ENCODE assay signal across 9 cellular contexts in the genomic region with DNA sequence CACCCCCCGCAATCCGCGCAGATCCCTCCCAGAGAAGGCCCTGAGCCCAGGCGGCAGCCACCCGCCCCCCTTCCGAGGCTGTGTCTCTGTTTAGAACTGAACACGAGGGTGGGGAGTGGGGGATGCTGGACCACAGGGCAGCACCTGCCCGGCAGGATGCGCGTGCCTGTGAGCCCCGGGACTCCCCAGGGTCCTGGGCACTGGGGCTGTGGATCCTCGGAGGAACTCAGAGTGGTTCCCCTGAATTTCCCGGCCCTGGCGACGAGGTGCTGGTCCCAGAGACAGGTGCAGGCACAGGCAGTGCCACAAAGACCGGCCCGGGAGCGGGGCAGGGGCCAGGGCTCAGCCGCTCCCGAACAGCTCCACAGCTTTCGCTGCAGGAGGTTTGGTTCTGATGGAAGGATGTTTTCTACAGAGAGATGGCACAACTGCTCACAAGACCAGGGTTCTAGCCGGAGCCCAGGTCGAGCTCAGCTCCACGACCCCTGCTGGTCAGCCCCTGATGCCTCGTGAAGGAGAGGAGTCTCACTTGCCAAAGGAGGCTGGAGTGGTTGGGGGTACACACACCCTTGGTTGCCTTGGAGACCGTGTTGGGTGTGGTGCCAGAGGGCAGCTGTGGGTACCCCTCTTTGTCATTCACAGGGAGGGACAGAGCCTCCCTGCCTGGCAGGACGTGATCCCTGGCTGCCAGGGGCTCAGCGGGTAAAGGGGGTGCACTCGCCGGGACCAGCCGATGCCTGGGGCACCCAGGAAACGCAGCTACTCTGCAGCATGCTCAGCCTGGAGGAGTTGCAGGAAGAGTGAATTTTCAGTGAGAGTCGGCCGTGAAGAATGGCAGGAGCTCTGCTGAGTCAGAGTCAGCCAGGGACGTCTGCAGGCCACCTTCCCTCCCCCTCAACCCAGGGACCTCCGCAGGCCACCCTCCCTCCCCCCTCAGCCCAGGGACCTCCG. TPM values are rescaled to one million over a fixed set of nuclear protein-coding genes. Genes with fewer than 3 reads are reported as not detected.
DNase-seq lines count a peak whose midpoint lies in the region; ATAC-seq and TF ChIP-seq lines count a peak whose summit lies in the region.
"Had no signal": no experiment of that assay in that cellular context is flagged by ENCODE, and none has a peak within 500 bp of the region (broad histone marks: within the 10 kb centered on the region; RNA-seq: fewer than 3 reads in every experiment).

No MANE protein-coding gene starts in this region.

- no peak overlapping the region for H2AFZ ChIP-seq in Karpas-422 (ENCODE audit: low read length)

- H3K9me2 ChIP-seq in Karpas-422 (replicated peaks; ENCODE audit: insufficient read depth, low read length): no peaks in the 10 kb centered on the region

- POLR2A ChIA-PET in GM10248 (lab: Yijun Ruan, JAX): interaction anchor here (0.6 kb wide), 2 partner anchors 12 to 13 kb away, joined by 3 to 6 read pairs; no protein-coding TSS in a partner anchor

- peak; percentile 55 for DNase-seq in GM10248 (ENCODE audit: extremely low spot score)
- peak; percentile 69 for DNase-seq in Karpas-422
- DNase-seq in islet precursor cell: peak; percentile 80
- no peak for DNase-seq in thoracic aorta (ENCODE audit: low spot score)
- DNase-seq in NCI-H2081 (lab: John Stamatoyannopoulos, UW): no peak

- H3K27me3 ChIP-seq in Karpas-422 (ENCODE audit: low read length): no peaks in the 10 kb centered on the region
- no peaks in the 10 kb centered on the region for H3K27me3 ChIP-seq in thoracic aorta (replicated peaks; ENCODE audit: insufficient read depth)

- no peaks in the 10 kb centered on the region for H4K20me1 ChIP-seq in Karpas-422 (ENCODE audit: insufficient read depth, low read depth, low read length)

- H3K9me3 ChIP-seq in Karpas-422 (ENCODE audit: low read length) (no peaks in the 10 kb centered on the region), thoracic aorta (no peaks in the 10 kb centered on the region)

- no peaks in the 10 kb centered on the region for H3K36me3 Mint-ChIP-seq in activated naive CD4-positive, alpha-beta T cell treated with anti-CD3 and anti-CD28 coated beads, Interleukin-2, amount 50 U/mL, for 24 hours

- H3K4me3 ChIP-seq in Karpas-422 (ENCODE audit: low read length) (no peak overlapping the region), thoracic aorta (peak overlapping the region; percentile 71)

- H3K27ac Mint-ChIP-seq in activated naive CD4-positive, alpha-beta T cell treated with anti-CD3 and anti-CD28 coated beads, Interleukin-2, amount 50 U/mL, for 24 hours: no peak overlapping the region

- TF ChIP-seq CTCF in GM10248 (IDR thresholded peaks at IDR 0.05; ENCODE audit: control extremely low read depth, extremely low read depth, low read depth, missing control alignments) (peak; percentile 20), thoracic aorta (IDR thresholded peaks at IDR 0.05) (no peak)

- H3K9me3 Mint-ChIP-seq in activated naive CD4-positive, alpha-beta T cell treated with anti-CD3 and anti-CD28 coated beads, Interleukin-2, amount 50 U/mL, for 24 hours: no peaks in the 10 kb centered on the region

- no peaks in the 10 kb centered on the region for H3K4me1 ChIP-seq in Karpas-422 (ENCODE audit: low read length)
- H3K4me1 ChIP-seq in thoracic aorta (ENCODE audit: control insufficient read depth in 1 of 2, low read depth in 2 of 2): peaks cover 3 to 24% of the 10 kb centered on the region in 2 donors

- CTCF ChIA-PET in GM10248 (lab: Yijun Ruan, JAX): interaction anchor here (1.0 to 1.9 kb wide), 5 partner anchors 8 to 63 kb away, joined by 3 to 4 read pairs (median 4); no protein-coding TSS in a partner anchor

- no peaks in the 10 kb centered on the region for H3K4me1 Mint-ChIP-seq in activated naive CD4-positive, alpha-beta T cell treated with anti-CD3 and anti-CD28 coated beads, Interleukin-2, amount 50 U/mL, for 24 hours

- H3K27ac ChIP-seq in Karpas-422 (ENCODE audit: low read length): no peak overlapping the region
- no peak overlapping the region for H3K27ac ChIP-seq in thoracic aorta

- H3K4me2 ChIP-seq in Karpas-422 (ENCODE audit: low read depth, low read length, poor library complexity, severe bottlenecking): no peak overlapping the region

- no peaks in the 10 kb centered on the region for H3K79me2 ChIP-seq in Karpas-422 (ENCODE audit: low read length)

- ATAC-seq in thoracic aorta (ENCODE audit: insufficient number of reproducible peaks, low FRiP score, low read depth) (no peak), HG02623 (IDR thresholded peaks at IDR 0.05; ENCODE audit: unreplicated experiment) (no peak), HG03442 (IDR thresholded peaks at IDR 0.05; ENCODE audit: unreplicated experiment) (no peak)

- H3K27me3 Mint-ChIP-seq in activated naive CD4-positive, alpha-beta T cell treated with anti-CD3 and anti-CD28 coated beads, Interleukin-2, amount 50 U/mL, for 24 hours: peaks cover 3% of the 10 kb centered on the region

- no peak overlapping the region for H3K9ac ChIP-seq in Karpas-422 (ENCODE audit: low read length)

- peak overlapping the region; percentile 51 for H3K4me3 Mint-ChIP-seq in activated naive CD4-positive, alpha-beta T cell treated with anti-CD3 and anti-CD28 coated beads, Interleukin-2, amount 50 U/mL, for 24 hours

- H3K36me3 ChIP-seq in Karpas-422 (ENCODE audit: insufficient read depth, low read length) (no peaks in the 10 kb centered on the region), thoracic aorta (no peaks in the 10 kb centered on the region)

RNA-seq across cellular contexts. Expression of a gene that starts 4.4 kb away (rescaled TPM):
- not detected in 2 replicates for total RNA-seq in Karpas-422 (2014; rRNA removed; shearing (Covaris generic); ENCODE audit: low replicate concordance)
- total RNA-seq in thoracic aorta: 10 to 100 TPM in 1 of 2 donors, 1 to 10 TPM in 1; 5.4 to 22.0 TPM
- total RNA-seq: pulmonary artery endothelial cell had no signal

RNA-seq across cellular contexts. Expression of a gene that starts 28.0 kb away (rescaled TPM):
- total RNA-seq in Karpas-422 (2014; rRNA removed; shearing (Covaris generic); ENCODE audit: low replicate concordance): not detected in 2 replicates
- 1 to 10 TPM in 1 of 2 donors, under 1 TPM in 1; 0.49 to 2.2 TPM for total RNA-seq in thoracic aorta
- total RNA-seq: pulmonary artery endothelial cell had no signal

RNA-seq across cellular contexts. Expression of a gene that starts 54.1 kb away (rescaled TPM):
- total RNA-seq in Karpas-422 (2014; rRNA removed; shearing (Covaris generic); ENCODE audit: low replicate concordance): 0.07 TPM in 1 of 2 replicates, not detected in the other
- total RNA-seq in thoracic aorta: under 1 TPM; 0.68 to 0.92 TPM
- total RNA-seq: pulmonary artery endothelial cell had no signal

Comparison
In these comparisons a context has a peak if more than half of its experiments do, and no peak if none do; other contexts are left out.
1. DNase-seq: peak in GM10248 (single experiment), Karpas-422 (single experiment) and islet precursor cell (single experiment); none in thoracic aorta (single experiment) and NCI-H2081 (0 of 2).